ENCODE assay signal across 18 cellular contexts in the genomic region with DNA sequence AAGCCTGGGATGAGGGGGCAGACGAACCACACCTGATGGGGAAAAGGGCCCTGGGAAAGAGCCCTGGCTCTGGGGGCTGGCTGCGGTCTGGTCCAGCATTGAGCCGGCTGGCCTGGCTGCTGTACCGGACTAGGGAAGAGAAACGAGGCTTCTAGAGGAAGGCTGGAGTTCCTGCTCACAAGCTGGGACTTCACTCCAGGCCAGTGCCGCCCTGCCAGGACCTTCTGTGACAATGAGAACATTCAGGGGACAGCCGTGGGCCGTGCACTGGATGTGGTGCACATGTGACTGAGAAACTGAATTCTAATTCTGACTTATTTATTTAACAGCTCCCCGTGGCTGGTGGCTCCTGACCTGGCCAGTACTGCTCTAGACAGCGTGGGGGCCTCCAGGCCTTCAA.
A peak's percentile ranks its signal among the peaks of the same experiment; 100 is the strongest.
DNase-seq lines count a peak whose midpoint lies in the region; ATAC-seq lines count a peak whose summit lies in the region.
"Had no signal": no experiment of that assay in that cellular context is flagged by ENCODE, and none has a peak within 500 bp of the region (broad histone marks: within the 10 kb centered on the region; RNA-seq: fewer than 3 reads in every experiment).

No MANE protein-coding gene starts in this region.

- DNase-seq in C1 segment of cervical spinal cord (lab: John Stamatoyannopoulos, UW), result peak in 11 of 14 donors; percentile 12 to 72 (median 51)
- DNase-seq in medulla oblongata (ENCODE audit: extremely low spot score), result peak; percentile 88
- no peak for DNase-seq in sciatic nerve (ENCODE audit: low spot score)
- no peak for DNase-seq in AG08395 (ENCODE audit: low spot score)
- no peak for DNase-seq in foreskin melanocyte
- no peak for DNase-seq in NCI-H1417 (lab: John Stamatoyannopoulos, UW)
- DNase-seq in NCI-H187 (lab: John Stamatoyannopoulos, UW), result no peak
- DNase-seq: DMS79, NCI-H1105, NCI-H1694 treated with DMSO at 0.1 percent for 48 hours, NCI-H226, NCI-H524, NCI-H82, OCI-M1, SHP77 treated with DMSO at 0.1 percent for 48 hours had no signal

- intact Hi-C loops in sciatic nerve (cut with DNase I), result no loop called here

- peak overlapping the region; percentile 96 for H3K27ac ChIP-seq in cingulate gyrus (ENCODE audit: low read depth, low read length)
- H3K27ac ChIP-seq: BLaER1 treated with 17β-estradiol and CSF1 and Interleukin-3, amounts not matched to agents 10 nM and 100 nM had no signal

- ATAC-seq in sciatic nerve, result peak; percentile 69
- ATAC-seq: GM23338 had no signal

Comparison
In these comparisons a context has a peak if more than half of its experiments do, and no peak if none do; other contexts are left out.
1. DNase-seq: peak in C1 segment of cervical spinal cord (11 of 14) and medulla oblongata (single experiment); none in sciatic nerve (single experiment), AG08395 (single experiment), foreskin melanocyte (single experiment), NCI-H1417 (0 of 3) and NCI-H187 (0 of 2).